ENCODE assay signal across 7 cellular contexts in genomic region chr11:3164138-3164539, GRCh38. TPM values are rescaled to one million over a fixed set of nuclear protein-coding genes. Genes with fewer than 3 reads are reported as not detected.
DNase-seq lines count a peak whose midpoint lies in the region; ATAC-seq, FAIRE-seq and TF ChIP-seq lines count a peak whose summit lies in the region.

No MANE protein-coding gene starts in this region.

- no peaks in the 10 kb centered on the region for H3K36me3 ChIP-seq in ascending aorta

- intact Hi-C loops in ascending aorta (cut with DNase I), result loop anchor here (5.0 kb wide), 5 partner anchors 107 to 258 kb away; partner anchors contain the start of genes CARS1 and NAP1L4

- POLR2A ChIA-PET in GM10248 (lab: Yijun Ruan, JAX), result no interaction called here

- no peak for FAIRE-seq in urothelium cell line (lab: Jason Lieb, UNC)

- peak overlapping the region; percentile 86 to 99 for H3K4me3 ChIP-seq in ascending aorta

- no peaks in the 10 kb centered on the region for H3K9me3 Mint-ChIP-seq in immature natural killer cell

- no peaks in the 10 kb centered on the region for H3K27me3 ChIP-seq in ascending aorta

- TF ChIP-seq CTCF in ascending aorta (IDR thresholded peaks at IDR 0.05) (no peak), GM10248 (IDR thresholded peaks at IDR 0.05; ENCODE audit: control extremely low read depth, extremely low read depth, low read depth, missing control alignments) (no peak), omental fat pad (IDR thresholded peaks at IDR 0.05) (no peak)

- ATAC-seq in omental fat pad (ENCODE audit: low FRiP score), result no peak

- peaks cover 30 to 46% of the 10 kb centered on the region in 2 donors for H3K4me1 ChIP-seq in ascending aorta

- H3K4me1 Mint-ChIP-seq in immature natural killer cell, result peaks cover 58 to 67% of the 10 kb centered on the region in 2 donors

- peak; percentile 28 for DNase-seq in KBM-7
- DNase-seq in ascending aorta (ENCODE audit: low spot score in 2 of 2), result peak; percentile 8 to 62
- DNase-seq in immature natural killer cell, result peak in 1 of 3 donors; percentile 35
- DNase-seq in substantia nigra (lab: John Stamatoyannopoulos, UW), result no peak
- no peak for DNase-seq in GM10248 (ENCODE audit: extremely low spot score)
- no peak for DNase-seq in urothelium cell line (ENCODE audit: low spot score)
- DNase-seq in omental fat pad (ENCODE audit: low spot score), result no peak

- H3K36me3 Mint-ChIP-seq in immature natural killer cell, result no peaks in the 10 kb centered on the region

- peaks cover 2 to 29% (median 6%) of the 10 kb centered on the region in 3 donors for H3K27me3 Mint-ChIP-seq in immature natural killer cell (ENCODE audit: low read depth in 3 of 3)

- peak overlapping the region; percentile 88 to 93 (median 91) for H3K27ac Mint-ChIP-seq in immature natural killer cell

- in situ Hi-C loops in KBM-7 (cut with MboI; ENCODE audit: low pct_unique_long_range_greater_than_20kb, low sequenced_read_pairs), result no loop called here

- no peaks in the 10 kb centered on the region for H3K9me3 ChIP-seq in ascending aorta

- CTCF ChIA-PET in GM10248 (lab: Yijun Ruan, JAX), result no interaction called here

- H3K4me3 Mint-ChIP-seq in immature natural killer cell, result peak overlapping the region; percentile 94 to 96 (median 95)

- H3K27ac ChIP-seq in ascending aorta (peak overlapping the region; percentile 91 to 93), substantia nigra (ENCODE audit: low read depth, low read length, poor library complexity, severe bottlenecking) (peak overlapping the region; percentile 91)

RNA-seq across cellular contexts. Expression of gene OSBPL5, which starts 1.0 kb away (rescaled TPM):
- total RNA-seq in ascending aorta (92.0 TPM), omental fat pad (10 to 100 TPM; 14.1 to 67.6 (median 31.8) TPM)
- polyA plus RNA-seq in immature natural killer cell, result 10 to 100 TPM; 32.8 to 98.9 (median 33.3) TPM

RNA-seq across cellular contexts. Expression of gene MRGPRG, which starts 54.5 kb away (rescaled TPM):
- total RNA-seq in ascending aorta (not detected), omental fat pad (not detected)
- not detected for polyA plus RNA-seq in immature natural killer cell

Comparison
In these comparisons a context has a peak if more than half of its experiments do, and no peak if none do; other contexts are left out.
1. DNase-seq: peak in KBM-7 (single experiment) and ascending aorta (2 of 2); none in substantia nigra (0 of 49), GM10248 (single experiment), urothelium cell line (single experiment) and omental fat pad (single experiment).